2 cellular contexts compared by ENCODE assay signal in the genomic region with DNA sequence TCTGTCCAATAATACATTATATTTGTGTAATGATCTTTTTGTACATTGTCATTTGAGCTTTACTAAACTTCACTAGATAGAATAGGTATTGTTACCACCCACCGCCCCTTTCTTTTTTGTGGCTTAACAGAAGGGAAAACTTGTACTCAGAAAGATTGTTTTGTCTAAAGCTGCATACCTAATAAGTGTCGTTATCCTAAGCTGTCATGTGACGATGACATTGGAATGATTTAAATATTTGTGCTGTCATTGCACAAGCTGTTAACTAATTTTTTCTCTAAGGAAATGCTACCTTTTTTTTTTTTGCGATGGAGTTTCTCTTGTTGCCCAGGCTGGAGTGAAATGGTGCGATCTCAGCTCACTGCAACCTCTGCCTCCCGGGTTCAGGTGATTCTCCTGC.
TF ChIP-seq lines count a peak whose summit lies in the region.

No MANE protein-coding gene starts in this region.

TF ChIP-seq in K562, 482 proteins besides CTCF, POLR2A, EP300 and RAD21 (continued from another document):
- no peak for TF ChIP-seq MAFK (IDR thresholded peaks at IDR 0.05; ENCODE audit: low read length)
- TF ChIP-seq, protein P1, sequence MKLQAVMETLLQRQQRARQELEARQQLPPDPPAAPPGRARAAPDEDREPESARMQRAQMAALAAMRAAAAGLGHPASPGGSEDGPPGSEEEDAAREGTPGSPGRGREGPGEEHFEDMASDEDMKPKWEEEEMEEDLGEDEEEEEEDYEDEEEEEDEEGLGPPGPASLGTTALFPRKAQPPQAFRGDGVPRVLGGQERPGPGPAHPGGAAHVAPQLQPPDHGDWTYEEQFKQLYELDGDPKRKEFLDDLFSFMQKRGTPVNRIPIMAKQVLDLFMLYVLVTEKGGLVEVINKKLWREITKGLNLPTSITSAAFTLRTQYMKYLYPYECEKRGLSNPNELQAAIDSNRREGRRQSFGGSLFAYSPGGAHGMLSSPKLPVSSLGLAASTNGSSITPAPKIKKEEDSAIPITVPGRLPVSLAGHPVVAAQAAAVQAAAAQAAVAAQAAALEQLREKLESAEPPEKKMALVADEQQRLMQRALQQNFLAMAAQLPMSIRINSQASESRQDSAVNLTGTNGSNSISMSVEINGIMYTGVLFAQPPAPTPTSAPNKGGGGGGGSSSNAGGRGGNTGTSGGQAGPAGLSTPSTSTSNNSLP (IDR thresholded peaks at IDR 0.05; ENCODE audit: borderline replicate concordance, low read depth, low read length) = no peak
- no peak for TF ChIP-seq ZEB2 (IDR thresholded peaks at IDR 0.05)
- 0 out of 2 replicates have a peak, but pooled peaks have one; percentile 21 for TF ChIP-seq RAD51 (IDR thresholded peaks at IDR 0.05; ENCODE audit: borderline replicate concordance, low read depth)
- TF ChIP-seq HDAC8 (tag; IDR thresholded peaks at IDR 0.05) = no peak
- no peak for TF ChIP-seq MBD2 (IDR thresholded peaks at IDR 0.05; ENCODE audit: borderline replicate concordance, low read depth)

TF ChIP-seq in neural cell, 6 proteins besides CTCF, POLR2A, EP300 and RAD21 (continued from another document):
- TF ChIP-seq, protein P2, sequence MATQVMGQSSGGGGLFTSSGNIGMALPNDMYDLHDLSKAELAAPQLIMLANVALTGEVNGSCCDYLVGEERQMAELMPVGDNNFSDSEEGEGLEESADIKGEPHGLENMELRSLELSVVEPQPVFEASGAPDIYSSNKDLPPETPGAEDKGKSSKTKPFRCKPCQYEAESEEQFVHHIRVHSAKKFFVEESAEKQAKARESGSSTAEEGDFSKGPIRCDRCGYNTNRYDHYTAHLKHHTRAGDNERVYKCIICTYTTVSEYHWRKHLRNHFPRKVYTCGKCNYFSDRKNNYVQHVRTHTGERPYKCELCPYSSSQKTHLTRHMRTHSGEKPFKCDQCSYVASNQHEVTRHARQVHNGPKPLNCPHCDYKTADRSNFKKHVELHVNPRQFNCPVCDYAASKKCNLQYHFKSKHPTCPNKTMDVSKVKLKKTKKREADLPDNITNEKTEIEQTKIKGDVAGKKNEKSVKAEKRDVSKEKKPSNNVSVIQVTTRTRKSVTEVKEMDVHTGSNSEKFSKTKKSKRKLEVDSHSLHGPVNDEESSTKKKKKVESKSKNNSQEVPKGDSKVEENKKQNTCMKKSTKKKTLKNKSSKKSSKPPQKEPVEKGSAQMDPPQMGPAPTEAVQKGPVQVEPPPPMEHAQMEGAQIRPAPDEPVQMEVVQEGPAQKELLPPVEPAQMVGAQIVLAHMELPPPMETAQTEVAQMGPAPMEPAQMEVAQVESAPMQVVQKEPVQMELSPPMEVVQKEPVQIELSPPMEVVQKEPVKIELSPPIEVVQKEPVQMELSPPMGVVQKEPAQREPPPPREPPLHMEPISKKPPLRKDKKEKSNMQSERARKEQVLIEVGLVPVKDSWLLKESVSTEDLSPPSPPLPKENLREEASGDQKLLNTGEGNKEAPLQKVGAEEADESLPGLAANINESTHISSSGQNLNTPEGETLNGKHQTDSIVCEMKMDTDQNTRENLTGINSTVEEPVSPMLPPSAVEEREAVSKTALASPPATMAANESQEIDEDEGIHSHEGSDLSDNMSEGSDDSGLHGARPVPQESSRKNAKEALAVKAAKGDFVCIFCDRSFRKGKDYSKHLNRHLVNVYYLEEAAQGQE (IDR thresholded peaks at IDR 0.05; ENCODE audit: borderline replicate concordance) = no peak
- TF ChIP-seq POLR2AphosphoS5 (IDR thresholded peaks at IDR 0.05) (no peak), SMC3 (conservative IDR thresholded peaks at IDR 0.05; ENCODE audit: poor library complexity) (no peak), EZH2 (IDR thresholded peaks at IDR 0.05; ENCODE audit: borderline replicate concordance, insufficient read depth, low read length, poor library complexity, severe bottlenecking) (no peak)
